ENCODE assay signal across 8 cellular contexts in genomic region chr1:67684526-67685066, GRCh38. TPM values are rescaled to one million over a fixed set of nuclear protein-coding genes. Genes with fewer than 3 reads are reported as not detected.
A peak's percentile ranks its signal among the peaks of the same experiment; 100 is the strongest.
DNase-seq lines count a peak whose midpoint lies in the region; ATAC-seq and TF ChIP-seq lines count a peak whose summit lies in the region.

No MANE protein-coding gene starts in this region.

- peak overlapping the region; percentile 88 to 91 for H3K4me3 Mint-ChIP-seq in CD14-positive monocyte

- DNase-seq in CD14-positive monocyte (ENCODE audit: low spot score) (no peak), MM.1S (no peak), ecto neural progenitor cell (ENCODE audit: low spot score) (peak; percentile 99)
- no peak for DNase-seq in effector CD8-positive, alpha-beta T cell (lab: John Stamatoyannopoulos, UW)
- no peak for DNase-seq in stimulated activated naive CD4-positive, alpha-beta T cell (lab: John Stamatoyannopoulos, UW)

- no peaks in the 10 kb centered on the region for H3K9me2 ChIP-seq in MM.1S (replicated peaks; ENCODE audit: insufficient read depth, low read length)

- no peak for ATAC-seq in GM18861 (IDR thresholded peaks at IDR 0.05; ENCODE audit: unreplicated experiment)
- no peak for ATAC-seq in HG03025 (IDR thresholded peaks at IDR 0.05; ENCODE audit: low FRiP score, unreplicated experiment)

- H3K79me2 ChIP-seq in MM.1S (ENCODE audit: low read length): peaks cover 26% of the 10 kb centered on the region

- H3K27me3 ChIP-seq in MM.1S (replicated peaks; ENCODE audit: insufficient read depth, low read length) (no peaks in the 10 kb centered on the region), neuron (ENCODE audit: insufficient read depth, low read length) (no peaks in the 10 kb centered on the region)

- H3F3A ChIP-seq in MM.1S (ENCODE audit: insufficient read depth, low read length): peaks cover 29% of the 10 kb centered on the region

- H3K9me3 ChIP-seq in MM.1S (replicated peaks; ENCODE audit: insufficient read depth, low read length): no peaks in the 10 kb centered on the region
- no peaks in the 10 kb centered on the region for H3K9me3 ChIP-seq in neuron (ENCODE audit: low read length)

- H2AFZ ChIP-seq in MM.1S (ENCODE audit: low read length) (peak overlapping the region; percentile 81), neuron (ENCODE audit: low read depth, low read length) (peak overlapping the region; percentile 34)

- peaks cover 1 to 5% of the 10 kb centered on the region in 2 donors for H3K36me3 Mint-ChIP-seq in CD14-positive monocyte

- peaks cover 11% of the 10 kb centered on the region; the same call in 1 of the 2 replicates for H3K4me1 ChIP-seq in MM.1S (ENCODE audit: low read length)
- H3K4me1 ChIP-seq in neuron (ENCODE audit: insufficient read depth, low read length): peaks cover 37% of the 10 kb centered on the region

- H4K20me1 ChIP-seq in MM.1S (ENCODE audit: insufficient read depth, low read length): no peaks in the 10 kb centered on the region

- peak overlapping the region; percentile 57 for H3K4me3 ChIP-seq in MM.1S (ENCODE audit: low read length)
- peak overlapping the region; percentile 5 for H3K4me3 ChIP-seq in neuron (ENCODE audit: low read length)

- H3K4me2 ChIP-seq in MM.1S (ENCODE audit: low read depth, low read length): peak overlapping the region; percentile 81

- H3K36me3 ChIP-seq in MM.1S (replicated peaks; ENCODE audit: insufficient read depth, low read length): no peaks in the 10 kb centered on the region; the same call in 1 of the 2 replicates
- peaks cover 24% of the 10 kb centered on the region for H3K36me3 ChIP-seq in neuron (ENCODE audit: insufficient read depth, low read length)

- no peak overlapping the region for H3K27ac ChIP-seq in MM.1S (ENCODE audit: low read length)

- no peak for TF ChIP-seq CTCF in CD14-positive monocyte (IDR thresholded peaks at IDR 0.05)
- no peak for TF ChIP-seq CTCF in MM.1S (IDR thresholded peaks at IDR 0.05; ENCODE audit: low read length)

- intact Hi-C loops in CD14-positive monocyte (cut with micrococcal nuclease): loop anchor here (5.0 to 10.0 kb wide), 4 partner anchors 38 to 1352 kb away; partner anchors contain the start of gene SERBP1 (in 1 of the 2)

- H3K27me3 Mint-ChIP-seq in CD14-positive monocyte (ENCODE audit: low read depth in 3 of 3): peaks cover 1 to 3% (median 2%) of the 10 kb centered on the region in 3 donors

- no peaks in the 10 kb centered on the region for H3K9me3 Mint-ChIP-seq in CD14-positive monocyte

- H3K4me1 Mint-ChIP-seq in CD14-positive monocyte: peaks cover 52% of the 10 kb centered on the region

- H3K27ac Mint-ChIP-seq in CD14-positive monocyte: peak overlapping the region in 6 of 7 donors; percentile 12 to 91 (median 78)

- peak overlapping the region; percentile 11; the same call in 1 of the 2 replicates for H3K9ac ChIP-seq in MM.1S (ENCODE audit: low read length)

RNA-seq across cellular contexts. Expression of gene GADD45A, which starts 0.4 kb away (rescaled TPM):
- 1 to 10 TPM; 7.5 to 9.6 TPM for polyA plus RNA-seq in CD14-positive monocyte
